ENCODE assay signal across 11 cellular contexts in the genomic region with DNA sequence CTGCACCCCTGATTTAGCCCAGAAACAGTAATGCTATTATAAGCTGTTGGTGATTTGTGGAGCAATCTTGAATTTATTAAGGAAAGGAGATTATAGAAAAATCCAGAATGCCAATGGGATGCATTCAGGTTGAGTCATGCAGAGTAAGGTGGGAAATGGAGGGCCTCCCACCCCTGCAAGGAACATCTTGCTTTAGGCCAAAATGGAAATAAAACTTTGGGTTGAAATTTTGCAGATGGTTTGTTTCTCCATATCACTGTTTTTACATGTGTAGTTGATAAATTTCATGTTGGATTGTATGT.
DNase-seq lines count a peak whose midpoint lies in the region; ATAC-seq and TF ChIP-seq lines count a peak whose summit lies in the region.
"Had no signal": no experiment of that assay in that cellular context is flagged by ENCODE, and none has a peak within 500 bp of the region (broad histone marks: within the 10 kb centered on the region; RNA-seq: fewer than 3 reads in every experiment).

No MANE protein-coding gene starts in this region.

- H3K4me3 Mint-ChIP-seq in activated CD4-positive, alpha-beta memory T cell treated with anti-CD3 and anti-CD28 coated beads for 36 hours = no peak overlapping the region
- no peak overlapping the region for H3K4me3 Mint-ChIP-seq in activated CD4-positive, alpha-beta memory T cell treated with anti-CD3 and anti-CD28 coated beads, Interleukin-2, amount 10 ng/mL, durations not matched to agents 7 days and 5 days

- POLR2A ChIA-PET in activated CD4-positive, alpha-beta memory T cell treated with anti-CD3 and anti-CD28 coated beads for 36 hours (lab: Charles Lee) = no interaction called here
- POLR2A ChIA-PET in activated CD4-positive, alpha-beta memory T cell treated with anti-CD3 and anti-CD28 coated beads, Interleukin-2, amount 10 ng/mL, durations not matched to agents 7 days and 5 days (lab: Charles Lee) = interaction anchor here (0.8 to 4.8 kb wide), 4 partner anchors 13 to 337 kb away, joined by 3 to 43 read pairs (median 4); no protein-coding TSS in a partner anchor

- no peaks in the 10 kb centered on the region for H3K27me3 Mint-ChIP-seq in activated CD4-positive, alpha-beta memory T cell treated with anti-CD3 and anti-CD28 coated beads for 36 hours
- H3K27me3 Mint-ChIP-seq in activated CD4-positive, alpha-beta memory T cell treated with anti-CD3 and anti-CD28 coated beads, Interleukin-2, amount 10 ng/mL, durations not matched to agents 7 days and 5 days = peaks cover 5% of the 10 kb centered on the region
- H3K27me3 Mint-ChIP-seq: naive B cell had no signal

- H2AK5ac ChIP-seq in mesenchymal stem cell (ENCODE audit: low read length, severe bottlenecking) = no peak overlapping the region

- H3K4me1 Mint-ChIP-seq in activated CD4-positive, alpha-beta memory T cell treated with anti-CD3 and anti-CD28 coated beads for 36 hours (ENCODE audit: low read depth) = peaks cover 42% of the 10 kb centered on the region
- peaks cover 41% of the 10 kb centered on the region for H3K4me1 Mint-ChIP-seq in activated CD4-positive, alpha-beta memory T cell treated with anti-CD3 and anti-CD28 coated beads, Interleukin-2, amount 10 ng/mL, durations not matched to agents 7 days and 5 days

- no peak overlapping the region for H3K18ac ChIP-seq in mesenchymal stem cell (ENCODE audit: low read depth in 1 of 2, low read length in 2 of 2)

- no peak overlapping the region for H2BK12ac ChIP-seq in mesenchymal stem cell (ENCODE audit: low read length in 2 of 2)

- H3K23ac ChIP-seq in mesenchymal stem cell (ENCODE audit: low read length in 2 of 2) = no peak overlapping the region

- peak overlapping the region; percentile 0 for H3K27ac Mint-ChIP-seq in activated CD4-positive, alpha-beta memory T cell treated with anti-CD3 and anti-CD28 coated beads for 36 hours
- H3K27ac Mint-ChIP-seq in activated CD4-positive, alpha-beta memory T cell treated with anti-CD3 and anti-CD28 coated beads, Interleukin-2, amount 10 ng/mL, durations not matched to agents 7 days and 5 days = no peak overlapping the region

- H4K8ac ChIP-seq in mesenchymal stem cell (ENCODE audit: low read length) = no peak overlapping the region

- H2BK15ac ChIP-seq in mesenchymal stem cell (ENCODE audit: low read depth, poor library complexity, severe bottlenecking) = no peak overlapping the region

- no peaks in the 10 kb centered on the region for H3K36me3 Mint-ChIP-seq in activated CD4-positive, alpha-beta memory T cell treated with anti-CD3 and anti-CD28 coated beads for 36 hours
- no peaks in the 10 kb centered on the region for H3K36me3 Mint-ChIP-seq in activated CD4-positive, alpha-beta memory T cell treated with anti-CD3 and anti-CD28 coated beads, Interleukin-2, amount 10 ng/mL, durations not matched to agents 7 days and 5 days (ENCODE audit: low read depth)
- H3K36me3 Mint-ChIP-seq: naive B cell had no signal

- H3K36me3 ChIP-seq in ascending aorta = no peaks in the 10 kb centered on the region
- no peaks in the 10 kb centered on the region for H3K36me3 ChIP-seq in mesenchymal stem cell (ENCODE audit: control insufficient read depth in 1 of 2, insufficient read depth in 2 of 2, low read depth in 1 of 2, low read length in 2 of 2)
- H3K36me3 ChIP-seq in thyroid gland = no peaks in the 10 kb centered on the region
- H3K36me3 ChIP-seq: WERI-Rb-1 had no signal

- H3K9me3 Mint-ChIP-seq in activated CD4-positive, alpha-beta memory T cell treated with anti-CD3 and anti-CD28 coated beads for 36 hours = no peaks in the 10 kb centered on the region
- H3K9me3 Mint-ChIP-seq in activated CD4-positive, alpha-beta memory T cell treated with anti-CD3 and anti-CD28 coated beads, Interleukin-2, amount 10 ng/mL, durations not matched to agents 7 days and 5 days = no peaks in the 10 kb centered on the region

- H3K14ac ChIP-seq in mesenchymal stem cell (ENCODE audit: low read length in 2 of 2) = no peak overlapping the region

- peak overlapping the region; percentile 93 for H3K9ac ChIP-seq in mesenchymal stem cell (ENCODE audit: low read length)

- no peak overlapping the region for H2AFZ ChIP-seq in mesenchymal stem cell (ENCODE audit: low read depth, low read length)

- H3K4me3 ChIP-seq in ascending aorta = no peak overlapping the region
- no peak overlapping the region for H3K4me3 ChIP-seq in mesenchymal stem cell (ENCODE audit: insufficient read depth in 1 of 2, low read depth in 1 of 2, low read length in 2 of 2)
- no peak overlapping the region for H3K4me3 ChIP-seq in thyroid gland (replicated peaks in 1 of 3)
- H3K4me3 ChIP-seq: A549 had no signal

- TF ChIP-seq CTCF in ascending aorta (IDR thresholded peaks at IDR 0.05) = no peak
- no peak for TF ChIP-seq CTCF in thyroid gland (IDR thresholded peaks at IDR 0.05)

- no peak overlapping the region for H2BK5ac ChIP-seq in mesenchymal stem cell (ENCODE audit: low read depth, low read length, poor library complexity, severe bottlenecking)

- H3K4me1 ChIP-seq in ascending aorta (peaks cover 0 to 30% of the 10 kb centered on the region in 2 donors), mesenchymal stem cell (ENCODE audit: control insufficient read depth, insufficient read depth, low read depth, low read length) (peaks cover 9% of the 10 kb centered on the region), thyroid gland (peaks cover 46 to 57% of the 10 kb centered on the region in 2 donors)

- H3K27ac ChIP-seq in ascending aorta = peak overlapping the region; percentile 68 to 87
- H3K27ac ChIP-seq in mesenchymal stem cell (ENCODE audit: low read length, poor library complexity, severe bottlenecking) = no peak overlapping the region
- peak overlapping the region; percentile 87 to 96 (median 91) for H3K27ac ChIP-seq in thyroid gland
- H3K27ac ChIP-seq: WERI-Rb-1 had no signal

- H4K91ac ChIP-seq in mesenchymal stem cell (ENCODE audit: low read length) = no peak overlapping the region

- H3K9me3 ChIP-seq in ascending aorta = no peaks in the 10 kb centered on the region
- no peaks in the 10 kb centered on the region for H3K9me3 ChIP-seq in mesenchymal stem cell (ENCODE audit: control insufficient read depth, low read length)
- H3K9me3 ChIP-seq in thyroid gland = no peaks in the 10 kb centered on the region
- H3K9me3 ChIP-seq: A549 had no signal

- CTCF ChIA-PET in activated CD4-positive, alpha-beta memory T cell treated with anti-CD3 and anti-CD28 coated beads for 36 hours (lab: Charles Lee) = interaction anchor here (1.3 to 1.9 kb wide), 2 partner anchors 144 to 338 kb away, joined by 3 to 6 read pairs; no protein-coding TSS in a partner anchor
- CTCF ChIA-PET in activated CD4-positive, alpha-beta memory T cell treated with anti-CD3 and anti-CD28 coated beads, Interleukin-2, amount 10 ng/mL, durations not matched to agents 7 days and 5 days (lab: Charles Lee) = interaction anchor here (4.4 to 6.6 kb wide), 3 partner anchors 20 to 338 kb away, joined by 28 to 100 read pairs (median 30); no protein-coding TSS in a partner anchor

- H3K27me3 ChIP-seq in ascending aorta = no peaks in the 10 kb centered on the region
- no peaks in the 10 kb centered on the region for H3K27me3 ChIP-seq in mesenchymal stem cell (ENCODE audit: control insufficient read depth in 1 of 2, insufficient read depth in 1 of 2, low read length in 2 of 2)
- H3K27me3 ChIP-seq in thyroid gland = no peaks in the 10 kb centered on the region

- no peak for ATAC-seq in GM18858 (IDR thresholded peaks at IDR 0.05; ENCODE audit: unreplicated experiment)
- ATAC-seq: A549 had no signal

- H3K4ac ChIP-seq in mesenchymal stem cell (ENCODE audit: low read depth in 1 of 2, low read length in 2 of 2) = no peak overlapping the region

- H2BK120ac ChIP-seq in mesenchymal stem cell (ENCODE audit: low read depth, low read length) = no peak overlapping the region

- TF ChIP-seq POLR2A in thyroid gland (IDR thresholded peaks at IDR 0.05) = no peak

- no peaks in the 10 kb centered on the region for H3K79me1 ChIP-seq in mesenchymal stem cell (replicated peaks; ENCODE audit: low read length, poor library complexity, severe bottlenecking)

- H3K4me2 ChIP-seq in mesenchymal stem cell (ENCODE audit: low read length, poor library complexity, severe bottlenecking) = no peak overlapping the region

- no peak for DNase-seq in activated CD4-positive, alpha-beta memory T cell treated with anti-CD3 and anti-CD28 coated beads for 36 hours
- DNase-seq in activated CD4-positive, alpha-beta memory T cell treated with anti-CD3 and anti-CD28 coated beads, Interleukin-2, amount 10 ng/mL, durations not matched to agents 7 days and 5 days = no peak
- DNase-seq in ascending aorta (ENCODE audit: low spot score in 2 of 2) (no peak), mesenchymal stem cell (no peak), thyroid gland (no peak), activated T-cell treated with anti-CD3 and anti-CD28 coated beads for 4 hours (no peak)
- no peak for DNase-seq in activated naive CD4-positive, alpha-beta T cell (lab: John Stamatoyannopoulos, UW)
- DNase-seq: naive B cell, WERI-Rb-1 had no signal

- intact Hi-C loops in activated CD4-positive, alpha-beta memory T cell treated with anti-CD3 and anti-CD28 coated beads for 36 hours (cut with micrococcal nuclease) = loop anchor here (5.0 kb wide), 2 partner anchors 166 to 276 kb away; no protein-coding TSS in a partner anchor
- intact Hi-C loops in ascending aorta (cut with DNase I) = loop anchor here (5.0 to 10.0 kb wide), 2 partner anchors 46 to 287 kb away; a partner anchor contains a TSS
- intact Hi-C loops in thyroid gland (cut with DNase I) = loop anchor here (5.0 kb wide), 1 partner anchor 341 kb away; no protein-coding TSS in a partner anchor
